ENCODE assay signal across 26 cellular contexts in the genomic region with DNA sequence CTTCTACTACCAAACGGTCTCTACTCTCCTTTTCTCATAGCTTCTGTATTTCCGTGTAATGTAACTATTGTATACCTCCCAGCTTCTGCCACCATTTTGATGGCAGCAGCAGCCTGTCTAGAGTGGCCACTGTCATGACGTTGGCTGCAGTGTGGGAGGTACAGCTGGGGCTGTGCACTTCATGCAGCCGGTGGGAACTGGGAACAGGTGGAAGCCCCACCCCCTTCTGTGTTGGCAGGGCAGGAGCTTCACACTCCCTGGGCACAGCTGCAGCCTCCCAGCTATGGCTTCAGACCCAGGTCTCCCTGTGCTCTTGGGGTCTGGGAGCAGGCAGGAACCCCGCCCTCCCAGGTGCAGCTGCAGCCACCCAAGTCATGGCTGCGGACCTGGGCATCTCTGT.
"Had no signal": no experiment of that assay in that cellular context is flagged by ENCODE, and none has a peak within 500 bp of the region (broad histone marks: within the 10 kb centered on the region; RNA-seq: fewer than 3 reads in every experiment).

No MANE protein-coding gene starts in this region.

- DNase-seq: activated B cell treated with CpG ODN at 0.5 μM for 24 hours; activated CD4-positive, alpha-beta memory T cell treated with anti-CD3 and anti-CD28 coated beads for 36 hours; activated CD4-positive, alpha-beta T cell treated with anti-CD3 and anti-CD28 coated beads for 36 hours; activated naive CD4-positive, alpha-beta T cell treated with Interleukin-2 at 50 U/mL for 16 hours; activated naive CD8-positive, alpha-beta T cell treated with anti-CD3 and anti-CD28 coated beads for 36 hours; activated T-cell treated with anti-CD3 and anti-CD28 coated beads, Interleukin-2, amount 50 U/mL, for 48 hours; effector memory CD8-positive, alpha-beta T cell; foreskin melanocyte; immature natural killer cell; natural killer cell; ovary; psoas muscle; spleen; stimulated activated CD4-positive, alpha-beta T cell treated with anti-CD3 and anti-CD28 coated beads, Interleukin-4, amount 100 ng/mL, for 4 hours; substantia nigra; T1000; tibial artery had no signal

- H3K4me1 ChIP-seq: breast epithelium, left lung, right atrium auricular region, spleen, tibial artery had no signal

- H3K9me3 ChIP-seq: breast epithelium, left lung, neutrophil, ovary, psoas muscle, right atrium auricular region, spleen, tibial artery had no signal

- H3K4me3 ChIP-seq: breast epithelium, hepatocyte, left lung, ovary, psoas muscle, right atrium auricular region, spleen, tibial artery had no signal

- H3K4me2 ChIP-seq: hepatocyte had no signal

- H3K36me3 Mint-ChIP-seq: activated CD4-positive, alpha-beta memory T cell treated with anti-CD3 and anti-CD28 coated beads for 36 hours; activated naive CD8-positive, alpha-beta T cell treated with anti-CD3 and anti-CD28 coated beads for 36 hours; mesothelial cell of epicardium; natural killer cell had no signal

- H3K79me2 ChIP-seq: hepatocyte had no signal

- H2AFZ ChIP-seq: hepatocyte had no signal

- H3K9me3 Mint-ChIP-seq: activated B cell treated with CpG ODN at 0.5 μM for 24 hours; activated CD4-positive, alpha-beta memory T cell treated with anti-CD3 and anti-CD28 coated beads for 36 hours; activated naive CD8-positive, alpha-beta T cell treated with anti-CD3 and anti-CD28 coated beads for 36 hours; central memory CD8-positive, alpha-beta T cell; effector memory CD8-positive, alpha-beta T cell; immature natural killer cell; mesothelial cell of epicardium; natural killer cell; stimulated activated naive CD8-positive, alpha-beta T cell treated with anti-CD3 and anti-CD28 coated beads, Interleukin-15, Interleukin-2, amounts not matched to agents 100 ng/mL and 50 ng/mL, for 24 hours had no signal

- H3K27me3 ChIP-seq: breast epithelium, hepatocyte, left lung, ovary, right atrium auricular region, spleen had no signal

- ATAC-seq: activated CD4-positive, alpha-beta T cell treated with anti-CD3 and anti-CD28 coated beads for 36 hours; effector memory CD8-positive, alpha-beta T cell; esophagus mucosa; left lung; natural killer cell; psoas muscle had no signal

- H3K27ac Mint-ChIP-seq: activated B cell treated with CpG ODN at 0.5 μM for 24 hours; activated CD4-positive, alpha-beta memory T cell treated with anti-CD3 and anti-CD28 coated beads for 36 hours; activated CD4-positive, alpha-beta T cell treated with anti-CD3 and anti-CD28 coated beads for 36 hours; activated naive CD8-positive, alpha-beta T cell treated with anti-CD3 and anti-CD28 coated beads for 36 hours; effector memory CD8-positive, alpha-beta T cell; immature natural killer cell; mesothelial cell of epicardium; natural killer cell; stimulated activated naive CD8-positive, alpha-beta T cell treated with anti-CD3 and anti-CD28 coated beads, Interleukin-15, Interleukin-2, amounts not matched to agents 100 ng/mL and 50 ng/mL, for 24 hours had no signal

- H3K27ac ChIP-seq: breast epithelium, hepatocyte, left lung, neutrophil, ovary, psoas muscle, right atrium auricular region, spleen, tibial artery had no signal

- H3K4me1 Mint-ChIP-seq: activated B cell treated with CpG ODN at 0.5 μM for 24 hours; activated CD4-positive, alpha-beta T cell treated with anti-CD3 and anti-CD28 coated beads for 36 hours; activated naive CD8-positive, alpha-beta T cell treated with anti-CD3 and anti-CD28 coated beads for 36 hours; central memory CD8-positive, alpha-beta T cell; immature natural killer cell; natural killer cell had no signal

- H3K36me3 ChIP-seq: breast epithelium, left lung, neutrophil, ovary, right atrium auricular region, spleen, tibial artery had no signal

- H3K4me3 Mint-ChIP-seq: activated B cell treated with CpG ODN at 0.5 μM for 24 hours; activated CD4-positive, alpha-beta memory T cell treated with anti-CD3 and anti-CD28 coated beads for 36 hours; activated CD4-positive, alpha-beta T cell treated with anti-CD3 and anti-CD28 coated beads for 36 hours; activated naive CD8-positive, alpha-beta T cell treated with anti-CD3 and anti-CD28 coated beads for 36 hours; central memory CD8-positive, alpha-beta T cell; effector memory CD8-positive, alpha-beta T cell; immature natural killer cell; mesothelial cell of epicardium; natural killer cell; stimulated activated naive CD8-positive, alpha-beta T cell treated with anti-CD3 and anti-CD28 coated beads, Interleukin-15, Interleukin-2, amounts not matched to agents 100 ng/mL and 50 ng/mL, for 24 hours had no signal
